16 cellular contexts compared by ENCODE assay signal in genomic region chr11:19072464-19072863, GRCh38. TPM values are rescaled to one million over a fixed set of nuclear protein-coding genes. Genes with fewer than 3 reads are reported as not detected.
"Had no signal": no experiment of that assay in that cellular context is flagged by ENCODE, and none has a peak within 500 bp of the region (broad histone marks: within the 10 kb centered on the region; RNA-seq: fewer than 3 reads in every experiment).

No MANE protein-coding gene starts in this region.

- H3K9me3 ChIP-seq: neutrophil, right atrium auricular region had no signal

- H3K27ac Mint-ChIP-seq: activated naive CD4-positive, alpha-beta T cell treated with anti-CD3 and anti-CD28 coated beads, Interleukin-2, amount 50 U/mL, for 24 hours; T-helper 17 cell had no signal

- H3K4me3 Mint-ChIP-seq: activated naive CD4-positive, alpha-beta T cell treated with anti-CD3 and anti-CD28 coated beads, Interleukin-2, amount 50 U/mL, for 24 hours; naive B cell; T-helper 17 cell had no signal

- ATAC-seq: heart right ventricle, T-helper 17 cell had no signal

- H3K4me1 ChIP-seq: right atrium auricular region had no signal

- H3K36me3 ChIP-seq: heart right ventricle, left ventricle myocardium inferior, neutrophil, right atrium auricular region had no signal

- H3K4me2 ChIP-seq: smooth muscle cell had no signal

- H3K27me3 ChIP-seq: right atrium auricular region had no signal

- H3K4me3 ChIP-seq: dorsolateral prefrontal cortex, heart right ventricle, left ventricle myocardium inferior, right atrium auricular region, smooth muscle cell had no signal

- H3K27ac ChIP-seq: dorsolateral prefrontal cortex, heart right ventricle, left ventricle myocardium inferior, neutrophil, right atrium auricular region had no signal

- DNase-seq: activated CD4-positive, CD25-positive, alpha-beta regulatory T cell; activated T-cell treated with anti-CD3 and anti-CD28 coated beads, Interleukin-2, amount 50 U/mL, for 1 hour; dorsolateral prefrontal cortex; foreskin melanocyte; heart right ventricle; islet precursor cell; left ventricle myocardium inferior; naive B cell; substantia nigra; T-helper 17 cell had no signal

RNA-seq across cellular contexts. Expression of gene MRGPRX2, which starts 11.9 kb away (rescaled TPM):
- total RNA-seq: chondrocyte, dorsolateral prefrontal cortex, left ventricle myocardium inferior, right atrium auricular region, smooth muscle cell, T-helper 17 cell, urinary bladder had no signal
- polyA plus RNA-seq: heart right ventricle had no signal
